9 cellular contexts compared by ENCODE assay signal in the genomic region with DNA sequence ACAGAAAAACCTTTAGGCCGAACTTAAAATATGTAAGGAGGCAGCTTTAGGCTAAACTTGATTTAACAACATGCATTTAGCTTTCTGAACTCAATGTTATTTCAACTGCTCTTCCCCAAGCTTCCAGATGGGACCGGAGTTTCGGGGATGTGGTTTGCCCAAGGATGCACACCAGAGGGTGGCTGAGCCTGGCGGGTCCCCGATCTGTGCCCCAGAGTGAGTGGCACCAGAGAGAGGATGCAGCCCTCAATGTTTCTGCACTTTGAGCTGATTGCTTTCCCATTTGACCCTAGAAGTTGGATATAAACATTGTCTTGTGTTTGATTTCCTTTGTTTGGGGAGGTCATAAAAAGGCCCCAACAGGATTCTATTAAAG.
DNase-seq lines count a peak whose midpoint lies in the region; ATAC-seq and TF ChIP-seq lines count a peak whose summit lies in the region.
"Had no signal": no experiment of that assay in that cellular context is flagged by ENCODE, and none has a peak within 500 bp of the region (broad histone marks: within the 10 kb centered on the region; RNA-seq: fewer than 3 reads in every experiment).

No MANE protein-coding gene starts in this region.

- CTCF ChIA-PET in mammary epithelial cell (lab: Charles Lee; ENCODE audit: low non-redundant PET), result no interaction called here

- no TSS peak for BruUV-seq in mammary epithelial cell (replicated peaks; lab: Mats Ljungman, UMichigan)

- dilution Hi-C loops in mammary epithelial cell (cut with HindIII; ENCODE audit: low sequenced_read_pairs), result no loop called here

- no peak for ATAC-seq in GM18511 (IDR thresholded peaks at IDR 0.05; ENCODE audit: unreplicated experiment)

- peak overlapping the region; percentile 33 to 73 (median 56) for H3K4me2 ChIP-seq in BLaER1 treated with 17β-estradiol and CSF1 and Interleukin-3, amounts not matched to agents 10 nM and 100 nM
- peak overlapping the region; percentile 71 for H3K4me2 ChIP-seq in Loucy (ENCODE audit: low read depth, low read length, poor library complexity, severe bottlenecking)
- H3K4me2 ChIP-seq in mammary epithelial cell (ENCODE audit: insufficient read depth, low read depth, low read length), result no peak overlapping the region

- peak overlapping the region in 7 of 11 experiments; percentile 1 to 27 (median 9); a peak in 8 of 22 replicates for H3K27ac ChIP-seq in BLaER1 treated with 17β-estradiol and CSF1 and Interleukin-3, amounts not matched to agents 10 nM and 100 nM
- H3K27ac ChIP-seq in mammary epithelial cell (ENCODE audit: insufficient read depth, low read depth, low read length) (no peak overlapping the region), neutrophil (peak overlapping the region; percentile 51)

- no peaks in the 10 kb centered on the region for H3F3A ChIP-seq in Loucy (ENCODE audit: low read depth)

- H3K27me3 ChIP-seq in BLaER1 treated with 17β-estradiol and CSF1 and Interleukin-3, amounts not matched to agents 10 nM and 100 nM, result no peaks in the 10 kb centered on the region
- no peaks in the 10 kb centered on the region for H3K27me3 ChIP-seq in Loucy (ENCODE audit: insufficient read depth, low read length, poor library complexity, severe bottlenecking)
- H3K27me3 ChIP-seq in mammary epithelial cell (ENCODE audit: insufficient read depth, low read length), result no peaks in the 10 kb centered on the region
- H3K27me3 ChIP-seq in neutrophil, result peaks cover 5% of the 10 kb centered on the region

- no peak overlapping the region for H3K9ac ChIP-seq in BLaER1 treated with 17β-estradiol and CSF1 and Interleukin-3, amounts not matched to agents 10 nM and 100 nM
- peak overlapping the region; percentile 66 for H3K9ac ChIP-seq in Loucy (ENCODE audit: low read depth, low read length, poor library complexity, severe bottlenecking)
- no peak overlapping the region for H3K9ac ChIP-seq in mammary epithelial cell (ENCODE audit: insufficient read depth, low read length)

- H3K79me2 ChIP-seq in Loucy (ENCODE audit: insufficient read depth, low read length) (no peaks in the 10 kb centered on the region), mammary epithelial cell (ENCODE audit: insufficient read depth, low read length) (no peaks in the 10 kb centered on the region)

- DNase-seq in mammary epithelial cell, result no peak
- DNase-seq in SHP77 treated with DMSO at 0.1 percent for 48 hours (lab: John Stamatoyannopoulos, UW), result no peak
- DNase-seq in GM03348 (ENCODE audit: low spot score), result no peak
- no peak for DNase-seq in HK-2 (ENCODE audit: unreplicated experiment)
- DNase-seq: NCI-H2081 had no signal

- H3K4me3 ChIP-seq in BLaER1 treated with 17β-estradiol and CSF1 and Interleukin-3, amounts not matched to agents 10 nM and 100 nM, result no peak overlapping the region
- peak overlapping the region; percentile 56 for H3K4me3 ChIP-seq in Loucy (ENCODE audit: low read length, poor library complexity, severe bottlenecking)
- H3K4me3 ChIP-seq in mammary epithelial cell (replicated peaks in 1 of 3; ENCODE audit: insufficient read depth in 1 of 3, low read depth in 2 of 3, low read length in 3 of 3), result no peak overlapping the region
- peak overlapping the region; percentile 37 to 40 for H3K4me3 ChIP-seq in neutrophil (ENCODE audit: low read depth in 1 of 2, low read length in 1 of 2)

- no peaks in the 10 kb centered on the region for H3K36me3 ChIP-seq in BLaER1 treated with 17β-estradiol and CSF1 and Interleukin-3, amounts not matched to agents 10 nM and 100 nM
- H3K36me3 ChIP-seq in Loucy (ENCODE audit: insufficient read depth, low read length) (no peaks in the 10 kb centered on the region), mammary epithelial cell (ENCODE audit: insufficient read depth, low read length) (no peaks in the 10 kb centered on the region), neutrophil (no peaks in the 10 kb centered on the region)

- H4K20me1 ChIP-seq in BLaER1 treated with 17β-estradiol and CSF1 and Interleukin-3, amounts not matched to agents 10 nM and 100 nM, result no peaks in the 10 kb centered on the region
- H4K20me1 ChIP-seq in Loucy (ENCODE audit: insufficient read depth, low read length, poor library complexity, severe bottlenecking), result no peaks in the 10 kb centered on the region
- H4K20me1 ChIP-seq in mammary epithelial cell (ENCODE audit: insufficient read depth, low read length), result no peaks in the 10 kb centered on the region

- peaks cover 17 to 25% (median 21%) of the 10 kb centered on the region in 10 experiments for H3K4me1 ChIP-seq in BLaER1 treated with 17β-estradiol and CSF1 and Interleukin-3, amounts not matched to agents 10 nM and 100 nM
- H3K4me1 ChIP-seq in Loucy (ENCODE audit: insufficient read depth, low read length, poor library complexity, severe bottlenecking), result peaks cover 29% of the 10 kb centered on the region
- H3K4me1 ChIP-seq in mammary epithelial cell (ENCODE audit: insufficient read depth, low read length), result peaks cover 4% of the 10 kb centered on the region
- peaks cover 12 to 15% of the 10 kb centered on the region in 2 experiments for H3K4me1 ChIP-seq in neutrophil (ENCODE audit: control insufficient read depth in 1 of 2, insufficient read depth in 1 of 2, low read depth in 1 of 2, low read length in 1 of 2)

- H3K9me2 ChIP-seq in Loucy (replicated peaks; ENCODE audit: low read depth, low read length), result no peaks in the 10 kb centered on the region

- no peaks in the 10 kb centered on the region for H3K9me3 ChIP-seq in BLaER1 treated with 17β-estradiol and CSF1 and Interleukin-3, amounts not matched to agents 10 nM and 100 nM (replicated peaks in 1 of 11)
- H3K9me3 ChIP-seq in Loucy (ENCODE audit: insufficient read depth, low read depth, low read length) (no peaks in the 10 kb centered on the region), mammary epithelial cell (replicated peaks; ENCODE audit: insufficient read depth, low read length) (no peaks in the 10 kb centered on the region), neutrophil (no peaks in the 10 kb centered on the region)

- TF ChIP-seq CTCF in Loucy (conservative IDR thresholded peaks at IDR 0.05; ENCODE audit: low read length) (no peak), mammary epithelial cell (conservative IDR thresholded peaks at IDR 0.05 in 1 of 2, IDR thresholded peaks at IDR 0.05 in 1 of 2; ENCODE audit: extremely low read depth in 1 of 2, insufficient read depth in 1 of 2, low read depth in 1 of 2, low read length in 2 of 2) (no peak), neutrophil (IDR thresholded peaks at IDR 0.05) (no peak)

- WGBS in mammary epithelial cell (ENCODE audit: low coverage, missing lambda C conversion rate), result 50% methylated on average over 2 of the region's 5 CpGs

- H2AFZ ChIP-seq in Loucy (ENCODE audit: low read length) (peak overlapping the region; percentile 71), mammary epithelial cell (ENCODE audit: low read depth, low read length) (peak overlapping the region; percentile 48)

- intact Hi-C loops in mammary epithelial cell (cut with micrococcal nuclease), result no loop called here

- in situ Hi-C loops in mammary epithelial cell (cut with MboI; ENCODE audit: low sequenced_read_pairs in 2 of 2), result no loop called here

Comparison
In these comparisons a context has a peak if more than half of its experiments do, and no peak if none do; other contexts are left out.
1. H3K4me3 ChIP-seq: peak in Loucy (single experiment) and neutrophil (2 of 2); none in BLaER1 treated with 17β-estradiol and CSF1 and Interleukin-3, amounts not matched to agents 10 nM and 100 nM (0 of 10) and mammary epithelial cell (0 of 3).